ENCODE assay signal across 15 cellular contexts in the genomic region with DNA sequence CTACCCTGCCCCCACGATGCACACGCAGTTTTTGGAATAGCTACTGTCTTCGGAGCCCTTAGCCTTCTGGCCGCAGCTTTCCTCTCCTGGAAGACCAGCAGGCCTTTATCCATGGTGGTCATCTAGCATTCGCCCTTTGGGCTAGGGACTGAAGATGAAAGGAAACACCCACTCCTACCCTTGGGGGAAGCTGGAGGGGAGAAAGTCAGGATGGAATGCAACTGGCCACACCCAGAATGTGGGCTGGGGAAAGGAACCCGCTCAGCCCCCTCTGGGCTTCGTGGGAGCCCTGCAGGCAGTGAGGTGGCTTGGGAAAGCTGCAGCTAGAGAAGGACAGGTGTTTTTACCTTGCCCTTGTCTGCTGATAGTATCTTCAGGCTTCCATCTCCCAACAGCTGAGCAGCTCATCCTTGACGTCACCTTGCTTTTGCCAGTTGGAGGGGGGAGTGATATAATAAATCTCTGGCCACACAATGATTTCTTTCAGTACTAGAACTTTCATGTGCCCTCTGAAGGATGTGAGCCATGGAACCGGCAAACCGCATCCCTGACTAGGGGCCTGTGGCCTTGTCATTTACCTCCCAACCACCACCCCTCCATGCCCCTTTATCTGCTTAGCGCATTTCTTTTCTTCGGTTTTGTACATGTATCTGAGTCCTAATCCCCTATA. TPM values are rescaled to one million over a fixed set of nuclear protein-coding genes. Genes with fewer than 3 reads are reported as not detected.
DNase-seq lines count a peak whose midpoint lies in the region; ATAC-seq lines count a peak whose summit lies in the region.
"Had no signal": no experiment of that assay in that cellular context is flagged by ENCODE, and none has a peak within 500 bp of the region (broad histone marks: within the 10 kb centered on the region; RNA-seq: fewer than 3 reads in every experiment).

No MANE protein-coding gene starts in this region.

- H3K9me3 Mint-ChIP-seq in T-cell: no peaks in the 10 kb centered on the region
- H3K9me3 Mint-ChIP-seq: CD4-positive, CD25-positive, alpha-beta regulatory T cell; CD8-positive, alpha-beta T cell; HFFc6 had no signal

- CTCF ChIA-PET in T-cell (lab: Charles Lee): no interaction called here

- H3K4me3 Mint-ChIP-seq in T-cell: no peak overlapping the region
- H3K4me3 Mint-ChIP-seq: B cell; CD4-positive, CD25-positive, alpha-beta regulatory T cell; CD8-positive, alpha-beta T cell; HFFc6 had no signal

- H3K4me1 Mint-ChIP-seq in T-cell: no peaks in the 10 kb centered on the region
- H3K4me1 Mint-ChIP-seq: B cell; CD4-positive, CD25-positive, alpha-beta regulatory T cell had no signal

- peaks cover 9% of the 10 kb centered on the region for H3K36me3 Mint-ChIP-seq in T-cell

- no peak overlapping the region for H3K27ac Mint-ChIP-seq in T-cell
- H3K27ac Mint-ChIP-seq: B cell; CD4-positive, CD25-positive, alpha-beta regulatory T cell; CD8-positive, alpha-beta T cell; HFFc6 had no signal

- peaks cover 0 to 3% of the 10 kb centered on the region in 2 donors for H3K27me3 Mint-ChIP-seq in T-cell
- H3K27me3 Mint-ChIP-seq: B cell; CD4-positive, CD25-positive, alpha-beta regulatory T cell had no signal

- ATAC-seq in T-cell (replicated peaks in 1 of 4): no peak
- no peak for ATAC-seq in activated CD4-positive, CD25-positive, alpha-beta regulatory T cell treated with anti-CD3 and anti-CD28 coated beads, Interleukin-2, amount 50 U/mL, for 24 hours
- ATAC-seq: CD8-positive, alpha-beta T cell had no signal

- DNase-seq in COLO829 (ENCODE audit: low spot score): peak; percentile 80
- peak; percentile 84 for DNase-seq in SW480 (ENCODE audit: low spot score)
- peak; percentile 68 for DNase-seq in islet precursor cell
- no peak for DNase-seq in T-cell
- DNase-seq in kidney tubule cell (ENCODE audit: low spot score): no peak
- DNase-seq: CD4-positive, CD25-positive, alpha-beta regulatory T cell; CD8-positive, alpha-beta T cell; DMS 273 treated with DMSO at 0.1 percent for 48 hours; DMS79; EL; GF-D8; GOT3; HFFc6 had no signal

- POLR2A ChIA-PET in T-cell (lab: Charles Lee): no interaction called here

RNA-seq across cellular contexts. Expression of a gene that starts 59.0 kb away (rescaled TPM):
- total RNA-seq in T-cell: 10 to 100 TPM; 30.0 to 35.6 (median 30.6) TPM

Comparison
In these comparisons a context has a peak if more than half of its experiments do, and no peak if none do; other contexts are left out.
1. DNase-seq: peak in COLO829 (single experiment), SW480 (single experiment) and islet precursor cell (single experiment); none in T-cell (0 of 34) and kidney tubule cell (single experiment).